Comparison of ENCODE assay signal across 8 cellular contexts in the genomic region with DNA sequence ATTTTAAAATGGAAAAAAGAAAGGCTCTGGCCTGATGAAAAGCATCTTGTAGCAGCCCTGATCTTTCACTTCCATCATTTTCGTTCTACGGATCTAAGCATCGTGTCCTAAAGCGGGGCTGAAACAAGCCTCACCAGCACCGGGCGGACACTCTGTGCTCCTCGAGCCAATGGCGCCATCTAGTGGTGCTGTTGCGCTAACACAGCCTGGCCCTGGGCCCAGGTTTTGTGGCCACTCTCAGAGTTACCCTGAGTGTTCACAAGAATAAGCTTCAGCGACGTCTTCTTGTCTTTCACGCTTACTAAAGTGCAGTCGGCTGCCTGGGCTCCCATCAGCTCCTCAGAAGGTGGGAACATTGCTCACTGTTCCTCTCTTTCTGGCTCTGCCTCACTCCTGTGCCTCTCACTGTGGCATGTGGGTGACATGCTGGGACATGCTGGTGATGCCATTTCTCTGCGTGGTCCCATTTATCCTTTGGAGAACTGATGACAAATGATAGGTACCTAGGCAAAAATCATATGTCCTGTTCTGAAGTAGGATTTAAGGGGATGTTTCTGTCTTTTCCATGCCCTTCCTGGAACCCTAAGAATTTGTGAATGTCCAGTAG. TPM values are rescaled to one million over a fixed set of nuclear protein-coding genes. Genes with fewer than 3 reads are reported as not detected.
DNase-seq lines count a peak whose midpoint lies in the region; ATAC-seq, FAIRE-seq and TF ChIP-seq lines count a peak whose summit lies in the region.

No MANE protein-coding gene starts in this region.

- no peaks in the 10 kb centered on the region for H3K4me1 ChIP-seq in small intestine (ENCODE audit: control insufficient read depth in 2 of 2, insufficient read depth in 1 of 2, low read depth in 1 of 2, low read length in 1 of 2)

- DNase-seq in NCI-H446 (lab: John Stamatoyannopoulos, UW) (peak; percentile 89 to 94), NCI-H446 treated with DMSO at 0.1 percent for 48 hours (lab: John Stamatoyannopoulos, UW) (no peak), NB4 (ENCODE audit: low read depth) (peak; percentile 90), T-helper 1 cell (peak; percentile 27 to 65 (median 50)), amygdala (lab: John Stamatoyannopoulos, UW) (peak in 54 of 56 donors; percentile 6 to 89 (median 58)), hepatic stellate cell (ENCODE audit: low spot score) (peak; percentile 60), small intestine (peak; percentile 75)

- no peaks in the 10 kb centered on the region for H3K9me3 ChIP-seq in small intestine (ENCODE audit: control insufficient read depth, low read depth)

- H3K4me3 ChIP-seq in NB4 (ENCODE audit: low read depth, low read length) (no peak overlapping the region), small intestine (ENCODE audit: low read depth in 1 of 2, low read length in 2 of 2) (no peak overlapping the region)

- peak; percentile 94 for ATAC-seq in HG02588 (IDR thresholded peaks at IDR 0.05; ENCODE audit: unreplicated experiment)

- H3K27ac ChIP-seq in small intestine (ENCODE audit: low read depth in 1 of 2, low read length in 1 of 2) = no peak overlapping the region

- no peak for FAIRE-seq in small intestine (lab: Jason Lieb, UNC)

- WGBS in small intestine, 3 donors = 7 to 9% (median 9%) methylated on average over 14 of the region's 14 CpGs

- no peak for TF ChIP-seq POLR2A in NB4 (IDR thresholded peaks at IDR 0.05; ENCODE audit: extremely low read depth, insufficient read length)

- peak; percentile 100 for TF ChIP-seq CTCF in NB4 (IDR thresholded peaks at IDR 0.05; ENCODE audit: low read depth, low read length)

- no peaks in the 10 kb centered on the region for H3K27me3 ChIP-seq in small intestine (ENCODE audit: control insufficient read depth in 2 of 2, insufficient read depth in 2 of 2, low read length in 2 of 2)

- H3K36me3 ChIP-seq in small intestine (ENCODE audit: control insufficient read depth in 2 of 2, insufficient read depth in 2 of 2, low read length in 2 of 2) = no peaks in the 10 kb centered on the region

RNA-seq across cellular contexts. Expression of a gene that starts 32.7 kb away (rescaled TPM):
- not detected for polyA plus RNA-seq in small intestine

RNA-seq across cellular contexts. Expression of a gene that starts 41.0 kb away (rescaled TPM):
- not detected for polyA plus RNA-seq in small intestine
